17 cellular contexts compared by ENCODE assay signal in genomic region chr1:226631229-226632000, GRCh38.
DNase-seq lines count a peak whose midpoint lies in the region; ATAC-seq and TF ChIP-seq lines count a peak whose summit lies in the region.
"Had no signal": no experiment of that assay in that cellular context is flagged by ENCODE, and none has a peak within 500 bp of the region (broad histone marks: within the 10 kb centered on the region; RNA-seq: fewer than 3 reads in every experiment).

No MANE protein-coding gene starts in this region.

- TF ChIP-seq CTCF in CD4-positive, alpha-beta T cell (IDR thresholded peaks at IDR 0.05): no peak
- TF ChIP-seq CTCF in esophagus squamous epithelium (IDR thresholded peaks at IDR 0.05) (no peak), spleen (IDR thresholded peaks at IDR 0.05 in 8 of 11, conservative IDR thresholded peaks at IDR 0.05 in 3 of 11) (no peak)

- H3K4me1 ChIP-seq in esophagus squamous epithelium (peaks cover 18 to 58% (median 45%) of the 10 kb centered on the region in 3 donors), spleen (peaks cover 23 to 69% (median 55%) of the 10 kb centered on the region in 6 donors)

- H3K36me3 ChIP-seq in H7 (replicated peaks; ENCODE audit: control insufficient read depth, insufficient read depth, low read length) (no peaks in the 10 kb centered on the region), esophagus squamous epithelium (peaks cover 0 to 42% (median 0%) of the 10 kb centered on the region in 3 donors), spleen (peaks cover 0 to 68% (median 26%) of the 10 kb centered on the region in 6 donors)

- DNase-seq in CD4-positive, alpha-beta T cell: peak in 1 of 10 experiments; percentile 14
- DNase-seq in H7: peak; percentile 11
- DNase-seq in esophagus squamous epithelium (lab: John Stamatoyannopoulos, UW): no peak
- peak; percentile 60 for DNase-seq in spleen
- DNase-seq in H4 (ENCODE audit: low spot score): no peak
- no peak for DNase-seq in central memory CD4-positive, alpha-beta T cell
- no peak for DNase-seq in GM19240 (ENCODE audit: insufficient read length, low spot score)
- DNase-seq: EL; NCI-H2107; stimulated activated naive CD4-positive, alpha-beta T cell treated with Interleukin-2 at 50 U/mL for 16 hours; SW 1271 had no signal

- H3K4me3 ChIP-seq in H7 (ENCODE audit: insufficient read depth, low read depth, low read length): no peak overlapping the region
- no peak overlapping the region for H3K4me3 ChIP-seq in esophagus squamous epithelium
- no peak overlapping the region for H3K4me3 ChIP-seq in spleen
- H3K4me3 ChIP-seq: ascending aorta had no signal

- no peak overlapping the region for H3K4me3 Mint-ChIP-seq in CD4-positive, alpha-beta T cell
- H3K4me3 Mint-ChIP-seq: CD14-positive monocyte had no signal

- CTCF ChIA-PET in CD4-positive, alpha-beta T cell (lab: Charles Lee): no interaction called here

- no peaks in the 10 kb centered on the region for H3K9me3 Mint-ChIP-seq in CD4-positive, alpha-beta T cell

- intact Hi-C loops in CD4-positive, alpha-beta T cell (cut with DNase I, micrococcal nuclease): no loop called here
- intact Hi-C loops in esophagus squamous epithelium (cut with DNase I): loop anchor here (5.0 kb wide), 1 partner anchor 201 kb away; no protein-coding TSS in a partner anchor
- intact Hi-C loops in spleen (cut with DNase I; ENCODE audit: low total_unique reads): loop anchor here (5.0 kb wide), 1 partner anchor 196 kb away; no protein-coding TSS in a partner anchor

- H3K27me3 ChIP-seq in CD4-positive, alpha-beta T cell (ENCODE audit: control insufficient read depth, insufficient read depth, low read length): no peaks in the 10 kb centered on the region
- H3K27me3 ChIP-seq in H7 (ENCODE audit: control insufficient read depth, insufficient read depth, low read length): peaks cover 8% of the 10 kb centered on the region
- H3K27me3 ChIP-seq in esophagus squamous epithelium: no peaks in the 10 kb centered on the region
- H3K27me3 ChIP-seq in spleen (replicated peaks in 1 of 7): no peaks in the 10 kb centered on the region
- H3K27me3 ChIP-seq: ascending aorta, neutrophil had no signal

- ATAC-seq in CD4-positive, alpha-beta T cell (ENCODE audit: poor library complexity): no peak
- ATAC-seq in HG02763 (IDR thresholded peaks at IDR 0.05; ENCODE audit: unreplicated experiment): no peak
- ATAC-seq: activated CD4-positive, CD25-positive, alpha-beta regulatory T cell treated with anti-CD3 and anti-CD28 coated beads, Interleukin-2, amount 50 U/mL, for 24 hours; Panc1 had no signal

- WGBS in esophagus squamous epithelium, 2 donors: 72 to 85% methylated on average over 7 to 8 of the region's 10 CpGs
- WGBS in spleen, 5 donors: 70 to 92% (median 75%) methylated on average over 10 of the region's 10 CpGs

- H3K27ac ChIP-seq in CD4-positive, alpha-beta T cell (ENCODE audit: low read depth, low read length): no peak overlapping the region
- peak overlapping the region; percentile 9 to 80 (median 68) for H3K27ac ChIP-seq in esophagus squamous epithelium
- H3K27ac ChIP-seq in spleen: peak overlapping the region in 6 of 8 donors; percentile 17 to 86 (median 80)
- H3K27ac ChIP-seq: ascending aorta, neutrophil had no signal

- H3K27me3 Mint-ChIP-seq in CD4-positive, alpha-beta T cell: no peaks in the 10 kb centered on the region

- POLR2A ChIA-PET in CD4-positive, alpha-beta T cell (lab: Charles Lee): interaction anchor here (1.2 kb wide), 1 partner anchor 197 kb away, joined by 3 read pairs; no protein-coding TSS in a partner anchor

- no peak for TF ChIP-seq POLR2A in esophagus squamous epithelium (IDR thresholded peaks at IDR 0.05)
- no peak for TF ChIP-seq POLR2A in spleen (IDR thresholded peaks at IDR 0.05)

- peaks cover 77% of the 10 kb centered on the region for H3K36me3 Mint-ChIP-seq in CD4-positive, alpha-beta T cell (ENCODE audit: low read depth)

- H3K4me1 Mint-ChIP-seq in CD4-positive, alpha-beta T cell (ENCODE audit: low read depth): peaks cover 57% of the 10 kb centered on the region

- H3K27ac Mint-ChIP-seq in CD4-positive, alpha-beta T cell: peak overlapping the region; percentile 49

- H3K9me3 ChIP-seq in CD4-positive, alpha-beta T cell (ENCODE audit: control insufficient read depth, low read length): no peaks in the 10 kb centered on the region
- no peaks in the 10 kb centered on the region for H3K9me3 ChIP-seq in esophagus squamous epithelium
- H3K9me3 ChIP-seq in spleen: no peaks in the 10 kb centered on the region
- H3K9me3 ChIP-seq: ascending aorta, neutrophil had no signal

Comparison
In these comparisons a context has a peak if more than half of its experiments do, and no peak if none do; other contexts are left out.
1. DNase-seq: peak in H7 (single experiment) and spleen (single experiment); none in esophagus squamous epithelium (single experiment), H4 (single experiment), central memory CD4-positive, alpha-beta T cell (single experiment) and GM19240 (single experiment).
2. intact Hi-C loops: an anchor here in esophagus squamous epithelium (5.0 kb wide) and spleen (5.0 kb wide); none called in CD4-positive, alpha-beta T cell.